ENCODE assay signal across 8 cellular contexts in genomic region chr6:67212584-67212983, GRCh38.
"Had no signal": no experiment of that assay in that cellular context is flagged by ENCODE, and none has a peak within 500 bp of the region (broad histone marks: within the 10 kb centered on the region; RNA-seq: fewer than 3 reads in every experiment).

No MANE protein-coding gene starts in this region.

- H3K4me2 ChIP-seq: GM23338 had no signal

- H2AFZ ChIP-seq: GM23338 had no signal

- ATAC-seq: GM23338, K562 had no signal

- H3K4me3 ChIP-seq: GM23338, K562 had no signal

- DNase-seq: H9, HCEC 1CT, IMR-90 had no signal

- FAIRE-seq: H1, H54, HTR-8/SVneo, K562 had no signal
